In the genomic region with DNA sequence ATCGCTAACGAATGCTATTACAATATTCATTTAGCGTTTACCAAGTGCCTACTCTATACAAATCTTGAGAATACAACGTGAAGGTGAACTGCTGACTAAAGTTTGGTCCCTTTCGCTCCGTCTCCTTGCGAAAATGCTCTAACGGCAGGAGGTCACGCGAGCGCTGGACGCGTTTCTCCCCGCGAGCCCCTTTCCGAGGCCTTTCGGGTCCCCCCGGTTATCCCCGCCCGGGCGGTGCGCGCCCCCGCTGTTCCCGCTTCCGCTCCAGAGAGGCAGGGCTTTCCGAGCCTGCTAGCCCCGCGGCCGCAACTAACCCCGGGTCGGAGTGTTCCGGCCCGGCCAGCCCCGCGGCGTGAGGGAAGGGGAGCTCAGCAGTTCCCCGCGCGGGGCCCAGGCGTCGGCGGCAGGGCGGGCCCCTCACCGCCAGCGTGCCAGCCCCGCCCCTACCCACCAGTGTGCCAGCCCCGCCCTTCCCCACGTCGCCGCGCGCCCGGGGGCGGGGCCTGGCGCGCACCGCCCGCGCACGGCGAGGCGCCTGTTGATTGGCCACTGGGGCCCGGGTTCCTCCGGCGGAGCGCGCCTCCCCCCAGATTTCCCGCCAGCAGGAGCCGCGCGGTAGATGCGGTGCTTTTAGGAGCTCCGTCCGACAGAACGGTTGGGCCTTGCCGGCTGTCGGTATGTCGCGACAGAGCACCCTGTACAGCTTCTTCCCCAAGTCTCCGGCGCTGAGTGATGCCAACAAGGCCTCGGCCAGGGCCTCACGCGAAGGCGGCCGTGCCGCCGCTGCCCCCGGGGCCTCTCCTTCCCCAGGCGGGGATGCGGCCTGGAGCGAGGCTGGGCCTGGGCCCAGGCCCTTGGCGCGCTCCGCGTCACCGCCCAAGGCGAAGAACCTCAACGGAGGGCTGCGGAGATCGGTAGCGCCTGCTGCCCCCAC, we compare ENCODE assay signal across 1 cellular context.
TF ChIP-seq lines count a peak whose summit lies in the region.

A gene with protein sequence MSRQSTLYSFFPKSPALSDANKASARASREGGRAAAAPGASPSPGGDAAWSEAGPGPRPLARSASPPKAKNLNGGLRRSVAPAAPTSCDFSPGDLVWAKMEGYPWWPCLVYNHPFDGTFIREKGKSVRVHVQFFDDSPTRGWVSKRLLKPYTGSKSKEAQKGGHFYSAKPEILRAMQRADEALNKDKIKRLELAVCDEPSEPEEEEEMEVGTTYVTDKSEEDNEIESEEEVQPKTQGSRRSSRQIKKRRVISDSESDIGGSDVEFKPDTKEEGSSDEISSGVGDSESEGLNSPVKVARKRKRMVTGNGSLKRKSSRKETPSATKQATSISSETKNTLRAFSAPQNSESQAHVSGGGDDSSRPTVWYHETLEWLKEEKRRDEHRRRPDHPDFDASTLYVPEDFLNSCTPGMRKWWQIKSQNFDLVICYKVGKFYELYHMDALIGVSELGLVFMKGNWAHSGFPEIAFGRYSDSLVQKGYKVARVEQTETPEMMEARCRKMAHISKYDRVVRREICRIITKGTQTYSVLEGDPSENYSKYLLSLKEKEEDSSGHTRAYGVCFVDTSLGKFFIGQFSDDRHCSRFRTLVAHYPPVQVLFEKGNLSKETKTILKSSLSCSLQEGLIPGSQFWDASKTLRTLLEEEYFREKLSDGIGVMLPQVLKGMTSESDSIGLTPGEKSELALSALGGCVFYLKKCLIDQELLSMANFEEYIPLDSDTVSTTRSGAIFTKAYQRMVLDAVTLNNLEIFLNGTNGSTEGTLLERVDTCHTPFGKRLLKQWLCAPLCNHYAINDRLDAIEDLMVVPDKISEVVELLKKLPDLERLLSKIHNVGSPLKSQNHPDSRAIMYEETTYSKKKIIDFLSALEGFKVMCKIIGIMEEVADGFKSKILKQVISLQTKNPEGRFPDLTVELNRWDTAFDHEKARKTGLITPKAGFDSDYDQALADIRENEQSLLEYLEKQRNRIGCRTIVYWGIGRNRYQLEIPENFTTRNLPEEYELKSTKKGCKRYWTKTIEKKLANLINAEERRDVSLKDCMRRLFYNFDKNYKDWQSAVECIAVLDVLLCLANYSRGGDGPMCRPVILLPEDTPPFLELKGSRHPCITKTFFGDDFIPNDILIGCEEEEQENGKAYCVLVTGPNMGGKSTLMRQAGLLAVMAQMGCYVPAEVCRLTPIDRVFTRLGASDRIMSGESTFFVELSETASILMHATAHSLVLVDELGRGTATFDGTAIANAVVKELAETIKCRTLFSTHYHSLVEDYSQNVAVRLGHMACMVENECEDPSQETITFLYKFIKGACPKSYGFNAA (N-terminal part only) (plus strand): TSS at position 589 of the 934 bp plus-strand sequence. CDS start 89 bp downstream, at position 678.

TF ChIP-seq in HepG2, 621 proteins besides CTCF, POLR2A, EP300 and RAD21 (continued from another document and continues in another):
- TF ChIP-seq, protein P1, sequence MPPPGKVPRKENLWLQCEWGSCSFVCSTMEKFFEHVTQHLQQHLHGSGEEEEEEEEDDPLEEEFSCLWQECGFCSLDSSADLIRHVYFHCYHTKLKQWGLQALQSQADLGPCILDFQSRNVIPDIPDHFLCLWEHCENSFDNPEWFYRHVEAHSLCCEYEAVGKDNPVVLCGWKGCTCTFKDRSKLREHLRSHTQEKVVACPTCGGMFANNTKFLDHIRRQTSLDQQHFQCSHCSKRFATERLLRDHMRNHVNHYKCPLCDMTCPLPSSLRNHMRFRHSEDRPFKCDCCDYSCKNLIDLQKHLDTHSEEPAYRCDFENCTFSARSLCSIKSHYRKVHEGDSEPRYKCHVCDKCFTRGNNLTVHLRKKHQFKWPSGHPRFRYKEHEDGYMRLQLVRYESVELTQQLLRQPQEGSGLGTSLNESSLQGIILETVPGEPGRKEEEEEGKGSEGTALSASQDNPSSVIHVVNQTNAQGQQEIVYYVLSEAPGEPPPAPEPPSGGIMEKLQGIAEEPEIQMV (CRISPR knock-in tag; IDR thresholded peaks at IDR 0.05; ENCODE audit: low read depth), result no peak
- TF ChIP-seq FOSL1 (CRISPR knock-in tag; IDR thresholded peaks at IDR 0.05; ENCODE audit: borderline replicate concordance), result peak; percentile 50; the same call in 1 of the 2 replicates
- TF ChIP-seq EED (CRISPR knock-in tag; IDR thresholded peaks at IDR 0.05), result peak; percentile 83; the same call in 1 of the 2 replicates
- TF ChIP-seq, protein P2, sequence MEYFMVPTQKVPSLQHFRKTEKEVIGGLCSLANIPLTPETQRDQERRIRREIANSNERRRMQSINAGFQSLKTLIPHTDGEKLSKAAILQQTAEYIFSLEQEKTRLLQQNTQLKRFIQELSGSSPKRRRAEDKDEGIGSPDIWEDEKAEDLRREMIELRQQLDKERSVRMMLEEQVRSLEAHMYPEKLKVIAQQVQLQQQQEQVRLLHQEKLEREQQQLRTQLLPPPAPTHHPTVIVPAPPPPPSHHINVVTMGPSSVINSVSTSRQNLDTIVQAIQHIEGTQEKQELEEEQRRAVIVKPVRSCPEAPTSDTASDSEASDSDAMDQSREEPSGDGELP (IDR thresholded peaks at IDR 0.05; ENCODE audit: borderline replicate concordance, low read depth), result peak; percentile 15; the same call in 1 of the 2 replicates
- TF ChIP-seq ZFP36L1 (CRISPR knock-in tag; IDR thresholded peaks at IDR 0.05), result no peak
- peak; percentile 74 for TF ChIP-seq ZNF781 (CRISPR knock-in tag; IDR thresholded peaks at IDR 0.05; ENCODE audit: borderline replicate concordance, not compliant biosample characterization)
- peak; percentile 12 for TF ChIP-seq FOSL2 (CRISPR knock-in tag; IDR thresholded peaks at IDR 0.05)
- TF ChIP-seq, protein P3, sequence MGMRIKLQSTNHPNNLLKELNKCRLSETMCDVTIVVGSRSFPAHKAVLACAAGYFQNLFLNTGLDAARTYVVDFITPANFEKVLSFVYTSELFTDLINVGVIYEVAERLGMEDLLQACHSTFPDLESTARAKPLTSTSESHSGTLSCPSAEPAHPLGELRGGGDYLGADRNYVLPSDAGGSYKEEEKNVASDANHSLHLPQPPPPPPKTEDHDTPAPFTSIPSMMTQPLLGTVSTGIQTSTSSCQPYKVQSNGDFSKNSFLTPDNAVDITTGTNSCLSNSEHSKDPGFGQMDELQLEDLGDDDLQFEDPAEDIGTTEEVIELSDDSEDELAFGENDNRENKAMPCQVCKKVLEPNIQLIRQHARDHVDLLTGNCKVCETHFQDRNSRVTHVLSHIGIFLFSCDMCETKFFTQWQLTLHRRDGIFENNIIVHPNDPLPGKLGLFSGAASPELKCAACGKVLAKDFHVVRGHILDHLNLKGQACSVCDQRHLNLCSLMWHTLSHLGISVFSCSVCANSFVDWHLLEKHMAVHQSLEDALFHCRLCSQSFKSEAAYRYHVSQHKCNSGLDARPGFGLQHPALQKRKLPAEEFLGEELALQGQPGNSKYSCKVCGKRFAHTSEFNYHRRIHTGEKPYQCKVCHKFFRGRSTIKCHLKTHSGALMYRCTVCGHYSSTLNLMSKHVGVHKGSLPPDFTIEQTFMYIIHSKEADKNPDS (CRISPR knock-in tag; IDR thresholded peaks at IDR 0.05), result peak; percentile 78; the same call in 1 of the 2 replicates
- TF ChIP-seq CBX1 (IDR thresholded peaks at IDR 0.05; ENCODE audit: low read depth), result no peak
- TF ChIP-seq FLYWCH1 (CRISPR knock-in tag; IDR thresholded peaks at IDR 0.05), result peak; percentile 79; the same call in 1 of the 2 replicates
- TF ChIP-seq ZNF251 (CRISPR knock-in tag; IDR thresholded peaks at IDR 0.05), result no peak; the same call in 1 of the 2 replicates
- peak; percentile 71 for TF ChIP-seq NFYB (CRISPR knock-in tag; IDR thresholded peaks at IDR 0.05)
- TF ChIP-seq, protein P4, sequence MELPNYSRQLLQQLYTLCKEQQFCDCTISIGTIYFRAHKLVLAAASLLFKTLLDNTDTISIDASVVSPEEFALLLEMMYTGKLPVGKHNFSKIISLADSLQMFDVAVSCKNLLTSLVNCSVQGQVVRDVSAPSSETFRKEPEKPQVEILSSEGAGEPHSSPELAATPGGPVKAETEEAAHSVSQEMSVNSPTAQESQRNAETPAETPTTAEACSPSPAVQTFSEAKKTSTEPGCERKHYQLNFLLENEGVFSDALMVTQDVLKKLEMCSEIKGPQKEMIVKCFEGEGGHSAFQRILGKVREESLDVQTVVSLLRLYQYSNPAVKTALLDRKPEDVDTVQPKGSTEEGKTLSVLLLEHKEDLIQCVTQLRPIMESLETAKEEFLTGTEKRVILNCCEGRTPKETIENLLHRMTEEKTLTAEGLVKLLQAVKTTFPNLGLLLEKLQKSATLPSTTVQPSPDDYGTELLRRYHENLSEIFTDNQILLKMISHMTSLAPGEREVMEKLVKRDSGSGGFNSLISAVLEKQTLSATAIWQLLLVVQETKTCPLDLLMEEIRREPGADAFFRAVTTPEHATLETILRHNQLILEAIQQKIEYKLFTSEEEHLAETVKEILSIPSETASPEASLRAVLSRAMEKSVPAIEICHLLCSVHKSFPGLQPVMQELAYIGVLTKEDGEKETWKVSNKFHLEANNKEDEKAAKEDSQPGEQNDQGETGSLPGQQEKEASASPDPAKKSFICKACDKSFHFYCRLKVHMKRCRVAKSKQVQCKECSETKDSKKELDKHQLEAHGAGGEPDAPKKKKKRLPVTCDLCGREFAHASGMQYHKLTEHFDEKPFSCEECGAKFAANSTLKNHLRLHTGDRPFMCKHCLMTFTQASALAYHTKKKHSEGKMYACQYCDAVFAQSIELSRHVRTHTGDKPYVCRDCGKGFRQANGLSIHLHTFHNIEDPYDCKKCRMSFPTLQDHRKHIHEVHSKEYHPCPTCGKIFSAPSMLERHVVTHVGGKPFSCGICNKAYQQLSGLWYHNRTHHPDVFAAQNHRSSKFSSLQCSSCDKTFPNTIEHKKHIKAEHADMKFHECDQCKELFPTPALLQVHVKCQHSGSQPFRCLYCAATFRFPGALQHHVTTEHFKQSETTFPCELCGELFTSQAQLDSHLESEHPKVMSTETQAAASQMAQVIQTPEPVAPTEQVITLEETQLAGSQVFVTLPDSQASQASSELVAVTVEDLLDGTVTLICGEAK (IDR thresholded peaks at IDR 0.05), result no peak
- TF ChIP-seq, protein P4 (CRISPR knock-in tag; IDR thresholded peaks at IDR 0.05), result peak; percentile 86
- peak; percentile 89 for TF ChIP-seq RBFOX2 (IDR thresholded peaks at IDR 0.05; ENCODE audit: low read depth, low read length)
- no peak for TF ChIP-seq USF2 (IDR thresholded peaks at IDR 0.05; ENCODE audit: low read depth, low read length)
- TF ChIP-seq USF2 (CRISPR knock-in tag; IDR thresholded peaks at IDR 0.05; ENCODE audit: borderline replicate concordance), result peak; percentile 58; the same call in 1 of the 2 replicates
- TF ChIP-seq ZNF546 (CRISPR knock-in tag; conservative IDR thresholded peaks at IDR 0.05), result peak; percentile 54; the same call in 1 of the 2 replicates
- TF ChIP-seq ZNF713 (CRISPR knock-in tag; IDR thresholded peaks at IDR 0.05), result peak; percentile 80; the same call in 1 of the 2 replicates
- TF ChIP-seq ZNF510 (CRISPR knock-in tag; IDR thresholded peaks at IDR 0.05; ENCODE audit: low read depth), result no peak; the same call in 1 of the 2 replicates
- no peak for TF ChIP-seq ZNF136 (CRISPR knock-in tag; IDR thresholded peaks at IDR 0.05; ENCODE audit: low read depth)
- TF ChIP-seq CERS6 (CRISPR knock-in tag; IDR thresholded peaks at IDR 0.05), result peak; percentile 80; the same call in 1 of the 2 replicates
- peak; percentile 80; the same call in 1 of the 2 replicates for TF ChIP-seq HNF1B (CRISPR knock-in tag; IDR thresholded peaks at IDR 0.05)
